24 cellular contexts compared by ENCODE assay signal in genomic region chr17:33113281-33114010, GRCh38.
DNase-seq lines count a peak whose midpoint lies in the region; ATAC-seq and TF ChIP-seq lines count a peak whose summit lies in the region.
"Had no signal": no experiment of that assay in that cellular context is flagged by ENCODE, and none has a peak within 500 bp of the region (broad histone marks: within the 10 kb centered on the region; RNA-seq: fewer than 3 reads in every experiment).

No MANE protein-coding gene starts in this region.

- H3K36me3 Mint-ChIP-seq in activated naive CD8-positive, alpha-beta T cell treated with anti-CD3 and anti-CD28 coated beads for 36 hours, result no peaks in the 10 kb centered on the region
- H3K36me3 Mint-ChIP-seq: activated naive CD4-positive, alpha-beta T cell treated with anti-CD3 and anti-CD28 coated beads, Interleukin-2, amount 50 U/mL, for 24 hours had no signal

- H2AK5ac ChIP-seq in mesenchymal stem cell (ENCODE audit: low read length, severe bottlenecking), result no peak overlapping the region

- WGBS in body of pancreas, 2 donors, result 40 to 43% methylated on average over 6 of the region's 6 CpGs
- 92% methylated on average over 5 of the region's 6 CpGs for WGBS in mesenchymal stem cell
- 54 to 62% methylated on average over 6 of the region's 6 CpGs for WGBS in tibial nerve, 2 donors

- H3K4me3 Mint-ChIP-seq in activated naive CD8-positive, alpha-beta T cell treated with anti-CD3 and anti-CD28 coated beads for 36 hours, result no peak overlapping the region
- H3K4me3 Mint-ChIP-seq: activated naive CD4-positive, alpha-beta T cell treated with anti-CD3 and anti-CD28 coated beads, Interleukin-2, amount 50 U/mL, for 24 hours; activated T-helper 1 cell treated with anti-CD3 and anti-CD28 coated beads, Interleukin-12 subunit alpha, Interleukin-12 subunit beta, Interleukin-2, Interleukin-4 antibody, amounts not matched to agents 30 ng/mL and 10 ng/mL and 1 ng/mL, durations not matched to agents 14 hours and 24 hours and 36 hours had no signal

- TF ChIP-seq EP300 in tibial nerve (IDR thresholded peaks at IDR 0.05), result no peak

- ATAC-seq in body of pancreas (no peak), sciatic nerve (no peak)
- ATAC-seq: GM12878 had no signal

- no peak overlapping the region for H3K23ac ChIP-seq in mesenchymal stem cell (ENCODE audit: low read length in 2 of 2)

- no peak overlapping the region for H3K18ac ChIP-seq in mesenchymal stem cell (ENCODE audit: low read depth in 1 of 2, low read length in 2 of 2)

- H2BK12ac ChIP-seq in mesenchymal stem cell (ENCODE audit: low read length in 2 of 2), result no peak overlapping the region

- no peak overlapping the region for H2BK5ac ChIP-seq in mesenchymal stem cell (ENCODE audit: low read depth, low read length, poor library complexity, severe bottlenecking)

- intact Hi-C loops in body of pancreas (cut with DNase I), result no loop called here
- intact Hi-C loops in sciatic nerve (cut with DNase I), result no loop called here

- H3K4me1 ChIP-seq in body of pancreas (no peaks in the 10 kb centered on the region), mesenchymal stem cell (ENCODE audit: control insufficient read depth, insufficient read depth, low read depth, low read length) (no peaks in the 10 kb centered on the region), tibial nerve (no peaks in the 10 kb centered on the region)
- H3K4me1 ChIP-seq: BLaER1, Caco-2 had no signal

- TF ChIP-seq CTCF in body of pancreas (IDR thresholded peaks at IDR 0.05) (no peak), tibial nerve (IDR thresholded peaks at IDR 0.05) (no peak)

- no peak overlapping the region for H3K27ac Mint-ChIP-seq in activated naive CD8-positive, alpha-beta T cell treated with anti-CD3 and anti-CD28 coated beads for 36 hours
- H3K27ac Mint-ChIP-seq: activated naive CD4-positive, alpha-beta T cell treated with anti-CD3 and anti-CD28 coated beads, Interleukin-2, amount 50 U/mL, for 24 hours; activated T-helper 1 cell treated with anti-CD3 and anti-CD28 coated beads, Interleukin-12 subunit alpha, Interleukin-12 subunit beta, Interleukin-2, Interleukin-4 antibody, amounts not matched to agents 30 ng/mL and 10 ng/mL and 1 ng/mL, durations not matched to agents 14 hours and 24 hours and 36 hours had no signal

- H3K36me3 ChIP-seq in body of pancreas (replicated peaks in 1 of 2; ENCODE audit: insufficient read depth in 1 of 2, low read depth in 2 of 2) (no peaks in the 10 kb centered on the region), mesenchymal stem cell (ENCODE audit: control insufficient read depth in 1 of 2, insufficient read depth in 2 of 2, low read depth in 1 of 2, low read length in 2 of 2) (no peaks in the 10 kb centered on the region), tibial nerve (no peaks in the 10 kb centered on the region)
- H3K36me3 ChIP-seq: BLaER1 had no signal

- no peak overlapping the region for H2BK15ac ChIP-seq in mesenchymal stem cell (ENCODE audit: low read depth, poor library complexity, severe bottlenecking)

- H3K27me3 Mint-ChIP-seq in activated naive CD8-positive, alpha-beta T cell treated with anti-CD3 and anti-CD28 coated beads for 36 hours, result peaks cover 4% of the 10 kb centered on the region

- peak overlapping the region; percentile 65 for H3K9ac ChIP-seq in mesenchymal stem cell (ENCODE audit: low read length)
- H3K9ac ChIP-seq: BLaER1 had no signal

- no peaks in the 10 kb centered on the region for H3K9me3 Mint-ChIP-seq in activated naive CD8-positive, alpha-beta T cell treated with anti-CD3 and anti-CD28 coated beads for 36 hours
- H3K9me3 Mint-ChIP-seq: activated naive CD4-positive, alpha-beta T cell treated with anti-CD3 and anti-CD28 coated beads, Interleukin-2, amount 50 U/mL, for 24 hours; activated T-helper 1 cell treated with anti-CD3 and anti-CD28 coated beads, Interleukin-12 subunit alpha, Interleukin-12 subunit beta, Interleukin-2, Interleukin-4 antibody, amounts not matched to agents 30 ng/mL and 10 ng/mL and 1 ng/mL, durations not matched to agents 14 hours and 24 hours and 36 hours had no signal

- H3K4ac ChIP-seq in mesenchymal stem cell (ENCODE audit: low read depth in 1 of 2, low read length in 2 of 2), result no peak overlapping the region

- H3K4me3 ChIP-seq in Jurkat, Clone E6-1 (ENCODE audit: low read length), result no peak overlapping the region
- H3K4me3 ChIP-seq in body of pancreas (no peak overlapping the region), mesenchymal stem cell (ENCODE audit: insufficient read depth in 1 of 2, low read depth in 1 of 2, low read length in 2 of 2) (peak overlapping the region in 1 of 2 experiments; percentile 16), tibial nerve (no peak overlapping the region)
- H3K4me3 ChIP-seq: BLaER1, GM12878, lung had no signal

- H2BK120ac ChIP-seq in mesenchymal stem cell (ENCODE audit: low read depth, low read length), result no peak overlapping the region

- no peaks in the 10 kb centered on the region for H3K9me3 ChIP-seq in body of pancreas
- H3K9me3 ChIP-seq in mesenchymal stem cell (ENCODE audit: control insufficient read depth, low read length), result no peaks in the 10 kb centered on the region
- H3K9me3 ChIP-seq in tibial nerve, result no peaks in the 10 kb centered on the region
- H3K9me3 ChIP-seq: BLaER1, Caco-2 had no signal

- no peak overlapping the region for H3K14ac ChIP-seq in mesenchymal stem cell (ENCODE audit: low read length in 2 of 2)

- TF ChIP-seq POLR2A in body of pancreas (IDR thresholded peaks at IDR 0.05) (no peak), tibial nerve (IDR thresholded peaks at IDR 0.05) (no peak)

- no peak overlapping the region for H4K8ac ChIP-seq in mesenchymal stem cell (ENCODE audit: low read length)

- H3K27me3 ChIP-seq in body of pancreas (no peaks in the 10 kb centered on the region), mesenchymal stem cell (ENCODE audit: control insufficient read depth in 1 of 2, insufficient read depth in 1 of 2, low read length in 2 of 2) (peaks cover 0 to 22% of the 10 kb centered on the region in 2 experiments), tibial nerve (no peaks in the 10 kb centered on the region)
- H3K27me3 ChIP-seq: BLaER1 had no signal

- H4K91ac ChIP-seq in mesenchymal stem cell (ENCODE audit: low read length), result no peak overlapping the region

- no peaks in the 10 kb centered on the region for H3K4me1 Mint-ChIP-seq in activated naive CD8-positive, alpha-beta T cell treated with anti-CD3 and anti-CD28 coated beads for 36 hours
- H3K4me1 Mint-ChIP-seq: activated naive CD4-positive, alpha-beta T cell treated with anti-CD3 and anti-CD28 coated beads, Interleukin-2, amount 50 U/mL, for 24 hours had no signal

- no peaks in the 10 kb centered on the region for H3K79me1 ChIP-seq in mesenchymal stem cell (replicated peaks; ENCODE audit: low read length, poor library complexity, severe bottlenecking)

- H2AFZ ChIP-seq in mesenchymal stem cell (ENCODE audit: low read depth, low read length), result no peak overlapping the region

- DNase-seq in Daoy (ENCODE audit: low read depth) (peak; percentile 24), body of pancreas (peak; percentile 18 to 40 (median 32)), mesenchymal stem cell (no peak), sciatic nerve (ENCODE audit: low spot score) (no peak), H4 (ENCODE audit: low spot score) (no peak), tibial nerve (ENCODE audit: low spot score in 2 of 2) (no peak)
- peak; percentile 1 for DNase-seq in Jurkat, Clone E6-1 (ENCODE audit: low read depth, low spot score)
- no peak for DNase-seq in activated naive CD8-positive, alpha-beta T cell treated with anti-CD3 and anti-CD28 coated beads for 36 hours
- DNase-seq: activated CD4-positive, alpha-beta T cell treated with anti-CD3 and anti-CD28 coated beads for 4 hours; Caco-2; GDM1; GOT3; hippocampal formation; NCI-H1436; NCI-H2171 treated with DMSO at 0.1 percent for 48 hours; NCI-H526 treated with DMSO at 0.1 percent for 48 hours; SIG-M5; stimulated activated CD4-positive, alpha-beta T cell treated with anti-CD3 and anti-CD28 coated beads, Interleukin-12 subunit alpha, Interleukin-12 subunit beta, amount 100 ng/mL, for 4 hours; T-helper 1 cell had no signal

- H3K4me2 ChIP-seq in mesenchymal stem cell (ENCODE audit: low read length, poor library complexity, severe bottlenecking), result no peak overlapping the region
- H3K4me2 ChIP-seq: BLaER1 had no signal

- H3K27ac ChIP-seq in body of pancreas (no peak overlapping the region), mesenchymal stem cell (ENCODE audit: low read length, poor library complexity, severe bottlenecking) (no peak overlapping the region), tibial nerve (no peak overlapping the region)
- H3K27ac ChIP-seq: BLaER1 had no signal

Comparison
In these comparisons a context has a peak if more than half of its experiments do, and no peak if none do; other contexts are left out.
1. DNase-seq: peak in Daoy (single experiment), Jurkat, Clone E6-1 (single experiment) and body of pancreas (4 of 4); none in mesenchymal stem cell (single experiment), sciatic nerve (single experiment), activated naive CD8-positive, alpha-beta T cell treated with anti-CD3 and anti-CD28 coated beads for 36 hours (single experiment), H4 (single experiment) and tibial nerve (0 of 2).